9 cellular contexts compared by ENCODE assay signal in genomic region chr5:150001660-150002493, GRCh38. TPM values are rescaled to one million over a fixed set of nuclear protein-coding genes. Genes with fewer than 3 reads are reported as not detected.
DNase-seq lines count a peak whose midpoint lies in the region; ATAC-seq and TF ChIP-seq lines count a peak whose summit lies in the region.
"Had no signal": no experiment of that assay in that cellular context is flagged by ENCODE, and none has a peak within 500 bp of the region (broad histone marks: within the 10 kb centered on the region; RNA-seq: fewer than 3 reads in every experiment).

No MANE protein-coding gene starts in this region.

- H3K4me3 ChIP-seq in aorta (ENCODE audit: low read length in 2 of 2) = peak overlapping the region; percentile 77 to 87

- peak overlapping the region in 1 of 2 donors; percentile 29 for H3K27ac ChIP-seq in aorta (ENCODE audit: low read depth in 1 of 2, low read length in 2 of 2)

- H3K9me3 ChIP-seq in aorta (ENCODE audit: control insufficient read depth, low read length) = no peaks in the 10 kb centered on the region

- no peaks in the 10 kb centered on the region for H3K27me3 Mint-ChIP-seq in progenitor cell of endocrine pancreas

- ATAC-seq in GM21360 (IDR thresholded peaks at IDR 0.05; ENCODE audit: unreplicated experiment) = peak; percentile 52
- ATAC-seq in aorta (ENCODE audit: low FRiP score) = peak; percentile 63

- no peaks in the 10 kb centered on the region for H3K9me3 Mint-ChIP-seq in progenitor cell of endocrine pancreas (ENCODE audit: low read depth)

- TF ChIP-seq CTCF in progenitor cell of endocrine pancreas (IDR thresholded peaks at IDR 0.05; ENCODE audit: unreplicated experiment) = peak; percentile 60

- peaks cover 21% of the 10 kb centered on the region for H3K4me1 Mint-ChIP-seq in progenitor cell of endocrine pancreas (ENCODE audit: low read depth)

- peak overlapping the region; percentile 92 for H3K27ac Mint-ChIP-seq in progenitor cell of endocrine pancreas

- peaks cover 0 to 9% of the 10 kb centered on the region in 2 donors for H3K36me3 ChIP-seq in aorta (ENCODE audit: control insufficient read depth in 1 of 2, insufficient read depth in 2 of 2, low read length in 1 of 2)

- WGBS in aorta, 2 donors = 17 to 18% methylated on average over 9 of the region's 9 CpGs

- H3K4me3 Mint-ChIP-seq in progenitor cell of endocrine pancreas (ENCODE audit: low read depth) = peak overlapping the region; percentile 86

- no peaks in the 10 kb centered on the region for H3K4me1 ChIP-seq in aorta (ENCODE audit: control insufficient read depth in 1 of 2, insufficient read depth in 2 of 2, low read length in 2 of 2)

- H3K36me3 Mint-ChIP-seq in progenitor cell of endocrine pancreas (ENCODE audit: insufficient read depth) = peaks cover 3% of the 10 kb centered on the region

- intact Hi-C loops in aorta (cut with DNase I) = loop anchor here in 1 of 2 donors (5.0 kb wide), 1 partner anchor 130 kb away; no protein-coding TSS in a partner anchor

- no peaks in the 10 kb centered on the region for H3K27me3 ChIP-seq in aorta (ENCODE audit: control insufficient read depth in 1 of 2, insufficient read depth in 2 of 2, low read length in 1 of 2)

- DNase-seq in DMS153 (lab: John Stamatoyannopoulos, UW) = peak; percentile 5
- DNase-seq in HS-5 (ENCODE audit: low read depth) = peak; percentile 28
- peak; percentile 17 for DNase-seq in SHP77 treated with DMSO at 0.1 percent for 48 hours (lab: John Stamatoyannopoulos, UW)
- DNase-seq in activated gamma-delta T cell treated with anti-CD3 and anti-CD28 coated beads, Interleukin-2, amount 50 U/mL, for 16 hours (ENCODE audit: low read depth) = peak; percentile 42
- peak; percentile 78 for DNase-seq in glomerular visceral epithelial cell (ENCODE audit: extremely low spot score)
- DNase-seq in progenitor cell of endocrine pancreas (ENCODE audit: low spot score, unreplicated experiment) = no peak
- DNase-seq in aorta = peak in 1 of 2 donors; percentile 57

RNA-seq across cellular contexts. Expression of gene HMGXB3, which starts 1.3 kb away (rescaled TPM):
- 39.9 and 42.3 TPM in 2 replicates for total RNA-seq in progenitor cell of endocrine pancreas
- total RNA-seq in aorta = 10 to 100 TPM; 27.6 to 31.0 TPM
- polyA plus RNA-seq in aorta = 10 to 100 TPM in 1 of 2 donors, 1 to 10 TPM in 1; 2.3 to 16.3 TPM

RNA-seq across cellular contexts. Expression of gene TIGD6, which starts 1.4 kb away (rescaled TPM):
- total RNA-seq in progenitor cell of endocrine pancreas (3.8 and 4.2 TPM in 2 replicates), aorta (1 to 10 TPM; 3.8 to 4.2 TPM)
- polyA plus RNA-seq in aorta = 1 to 10 TPM; 2.1 to 3.7 TPM

RNA-seq across cellular contexts. Expression of gene SLC26A2, which starts 41.3 kb away (rescaled TPM):
- total RNA-seq in progenitor cell of endocrine pancreas (11.7 and 12.6 TPM in 2 replicates), aorta (10 to 100 TPM; 14.0 to 16.1 TPM)
- 1 to 10 TPM; 2.8 to 3.3 TPM for polyA plus RNA-seq in aorta

RNA-seq across cellular contexts. Expression of gene PDE6A, which starts 57.3 kb away (rescaled TPM):
- total RNA-seq in progenitor cell of endocrine pancreas (0.07 TPM in 1 of 2 replicates, not detected in the other), aorta (not detected)
- under 1 TPM in 1 of 2 donors, not detected in 1; 0.13 TPM for polyA plus RNA-seq in aorta
- total RNA-seq: subcutaneous adipose tissue had no signal
